8 cellular contexts compared by ENCODE assay signal in genomic region chr14:23286020-23286903, GRCh38. TPM values are rescaled to one million over a fixed set of nuclear protein-coding genes. Genes with fewer than 3 reads are reported as not detected.
DNase-seq lines count a peak whose midpoint lies in the region; ATAC-seq and TF ChIP-seq lines count a peak whose summit lies in the region.

Gene HOMEZ, minus strand, starts transcription at chr14:23286132. Its CDS starts 180 bp downstream, at chr14:23285952.

- 1% methylated on average over 53 of the region's 53 CpGs for WGBS in psoas muscle, 3 donors

- ATAC-seq in HG02870 (IDR thresholded peaks at IDR 0.05; ENCODE audit: unreplicated experiment) = peak; percentile 98
- peak; percentile 97 to 98 (median 98) for ATAC-seq in psoas muscle

- H3K4me1 ChIP-seq in left ventricle myocardium inferior = peaks cover 45% of the 10 kb centered on the region
- H3K4me1 ChIP-seq in psoas muscle = peaks cover 12% of the 10 kb centered on the region
- H3K4me1 ChIP-seq in uterus = peaks cover 0 to 4% of the 10 kb centered on the region in 2 donors

- no peak for TF ChIP-seq CTCF in GM13976 (IDR thresholded peaks at IDR 0.05; ENCODE audit: borderline replicate concordance, control extremely low read depth, extremely low read depth, insufficient read depth, missing control alignments)
- peak; percentile 38 for TF ChIP-seq CTCF in left ventricle myocardium inferior (IDR thresholded peaks at IDR 0.05; ENCODE audit: borderline replicate concordance)
- TF ChIP-seq CTCF in psoas muscle (IDR thresholded peaks at IDR 0.05) = no peak
- peak in 3 of 4 experiments; percentile 11 to 30 (median 16) for TF ChIP-seq CTCF in uterus (IDR thresholded peaks at IDR 0.05)

- peak; percentile 74 to 83 for TF ChIP-seq POLR2A in uterus (IDR thresholded peaks at IDR 0.05)

- DNase-seq in GM13976 (ENCODE audit: low spot score) = peak; percentile 97
- peak; percentile 92 for DNase-seq in NCI-H146 treated with DMSO at 0.1 percent for 48 hours (lab: John Stamatoyannopoulos, UW; ENCODE audit: unreplicated experiment)
- DNase-seq in amniotic stem cell (lab: John Stamatoyannopoulos, UW) = peak; percentile 94
- peak; percentile 99 for DNase-seq in left ventricle myocardium inferior
- DNase-seq in psoas muscle = peak; percentile 99 to 100
- peak; percentile 99 to 100 for DNase-seq in uterus

- in situ Hi-C loops in GM13976 (cut with MboI; ENCODE audit: low sequenced_read_pairs, unreplicated experiment) = no loop called here

- H3K4me3 ChIP-seq in left ventricle myocardium inferior (peak within 1 kb of the TSS; percentile 86), psoas muscle (peak within 1 kb of the TSS; percentile 94), uterus (peak within 1 kb of the TSS; percentile 92 to 97)

- intact Hi-C loops in T-helper 1 cell treated with Interleukin-12 subunit alpha and Interleukin-12 subunit beta and Interleukin-4 antibody, amounts not matched to agents 30 ng/mL and 1 ng/mL, for 36 hours (cut with micrococcal nuclease) = loop anchor here (1.0 to 5.0 kb wide), 11 partner anchors 9 to 699 kb away; partner anchors contain the start of genes ACIN1, C14orf119, DAD1 and NGDN
- intact Hi-C loops in left ventricle myocardium inferior (cut with micrococcal nuclease) (no loop called here), psoas muscle (cut with DNase I) (no loop called here), uterus (cut with DNase I; ENCODE audit: low total_unique reads) (no loop called here)

- no peaks in the 10 kb centered on the region for H3K9me3 ChIP-seq in left ventricle myocardium inferior (replicated peaks)
- no peaks in the 10 kb centered on the region for H3K9me3 ChIP-seq in psoas muscle
- H3K9me3 ChIP-seq in uterus = no peaks in the 10 kb centered on the region

- peak within 1 kb of the TSS; percentile 89 for H3K27ac ChIP-seq in left ventricle myocardium inferior (replicated peaks)
- peak within 1 kb of the TSS; percentile 89 for H3K27ac ChIP-seq in psoas muscle
- H3K27ac ChIP-seq in uterus = peak within 1 kb of the TSS; percentile 97 to 98

- no peaks in the 10 kb centered on the region for H3K36me3 ChIP-seq in left ventricle myocardium inferior
- peaks cover 5 to 20% of the 10 kb centered on the region in 2 donors for H3K36me3 ChIP-seq in psoas muscle (ENCODE audit: insufficient read depth in 1 of 2, low read depth in 1 of 2)
- H3K36me3 ChIP-seq in uterus = no peaks in the 10 kb centered on the region

- H3K27me3 ChIP-seq in left ventricle myocardium inferior (ENCODE audit: low read depth) = no peaks in the 10 kb centered on the region
- no peaks in the 10 kb centered on the region for H3K27me3 ChIP-seq in psoas muscle (ENCODE audit: insufficient read depth in 3 of 3, low read length in 2 of 3)
- H3K27me3 ChIP-seq in uterus = no peaks in the 10 kb centered on the region

RNA-seq across cellular contexts. Expression of gene HOMEZ, which starts in this region (rescaled TPM):
- total RNA-seq in T-helper 1 cell treated with Interleukin-12 subunit alpha and Interleukin-12 subunit beta and Interleukin-4 antibody, amounts not matched to agents 30 ng/mL and 1 ng/mL, for 36 hours = 11.9 and 13.6 TPM in 2 replicates
- 9.1 TPM for total RNA-seq in left ventricle myocardium inferior
- total RNA-seq in psoas muscle = 10 to 100 TPM in 2 of 4 donors, 1 to 10 TPM in 2; 6.3 to 13.4 (median 9.6) TPM
- 1 to 10 TPM; 3.5 to 4.8 (median 4.5) TPM for polyA plus RNA-seq in psoas muscle
- total RNA-seq in uterus = 10 to 100 TPM in 2 of 4 donors, 1 to 10 TPM in 2; 5.1 to 26.2 (median 11.4) TPM

Comparison
In these comparisons a context has a peak if more than half of its experiments do, and no peak if none do; other contexts are left out.
1. Peak in every context shown above with its lines: DNase-seq, ATAC-seq, H3K4me3 ChIP-seq and H3K27ac ChIP-seq.
2. CTCF ChIP-seq: peak in left ventricle myocardium inferior (single experiment) and uterus (3 of 4); none in GM13976 (single experiment) and psoas muscle (single experiment).